Comparison of ENCODE assay signal across 1 cellular context in genomic region chr3:31687020-31687802, GRCh38.
TF ChIP-seq lines count a peak whose summit lies in the region.

No MANE protein-coding gene starts in this region.

TF ChIP-seq in HepG2, 621 proteins besides CTCF, POLR2A, EP300 and RAD21 (continued from another document and continues in another):
- TF ChIP-seq HDAC6 (IDR thresholded peaks at IDR 0.05; ENCODE audit: low read depth, low read length): no peak
- TF ChIP-seq ZBTB25 (CRISPR knock-in tag; IDR thresholded peaks at IDR 0.05): no peak
- no peak for TF ChIP-seq ZNF180 (CRISPR knock-in tag; IDR thresholded peaks at IDR 0.05; ENCODE audit: borderline replicate concordance, low read depth)
- no peak for TF ChIP-seq ZNF652 (CRISPR knock-in tag; IDR thresholded peaks at IDR 0.05; ENCODE audit: borderline replicate concordance, low read depth)
- TF ChIP-seq ZNF503 (CRISPR knock-in tag; IDR thresholded peaks at IDR 0.05): no peak
- no peak for TF ChIP-seq CREBL2 (CRISPR knock-in tag; IDR thresholded peaks at IDR 0.05; ENCODE audit: borderline replicate concordance)
- TF ChIP-seq ZNF282 (IDR thresholded peaks at IDR 0.05; ENCODE audit: partially characterized antibody): no peak
- TF ChIP-seq ZNF333 (CRISPR knock-in tag; IDR thresholded peaks at IDR 0.05; ENCODE audit: borderline replicate concordance): no peak
- TF ChIP-seq GATA4 (IDR thresholded peaks at IDR 0.05; ENCODE audit: borderline replicate concordance, low read depth): no peak
- no peak for TF ChIP-seq ZMYM3 (CRISPR knock-in tag; IDR thresholded peaks at IDR 0.05)
- 0 out of 2 replicates have a peak, but pooled peaks have one; percentile 18 for TF ChIP-seq NR2F6 (IDR thresholded peaks at IDR 0.05)
- no peak for TF ChIP-seq NR2F6 (CRISPR knock-in tag; IDR thresholded peaks at IDR 0.05)
- TF ChIP-seq JARID2 (CRISPR knock-in tag; IDR thresholded peaks at IDR 0.05; ENCODE audit: insufficient replicate concordance): no peak
- TF ChIP-seq TCF7 (IDR thresholded peaks at IDR 0.05; ENCODE audit: low read depth): peak; percentile 47
- no peak for TF ChIP-seq ZNF10 (CRISPR knock-in tag; IDR thresholded peaks at IDR 0.05; ENCODE audit: borderline replicate concordance, low read depth)
- 0 out of 2 replicates have a peak, but pooled peaks have one; percentile 23 for TF ChIP-seq ZBTB7B (CRISPR knock-in tag; IDR thresholded peaks at IDR 0.05)
- peak; percentile 89 for TF ChIP-seq CEBPG (CRISPR knock-in tag; IDR thresholded peaks at IDR 0.05)
- TF ChIP-seq NFYB (CRISPR knock-in tag; IDR thresholded peaks at IDR 0.05): no peak
- TF ChIP-seq HOXA3 (CRISPR knock-in tag; IDR thresholded peaks at IDR 0.05): no peak
- TF ChIP-seq ARID5B (CRISPR knock-in tag; IDR thresholded peaks at IDR 0.05): peak; percentile 58; the same call in 1 of the 2 replicates
- TF ChIP-seq ZNF75D (CRISPR knock-in tag; IDR thresholded peaks at IDR 0.05; ENCODE audit: borderline replicate concordance): no peak
- TF ChIP-seq ZNF746 (CRISPR knock-in tag; IDR thresholded peaks at IDR 0.05): no peak
- TF ChIP-seq HMG20A (CRISPR knock-in tag; IDR thresholded peaks at IDR 0.05; ENCODE audit: borderline replicate concordance): no peak
- TF ChIP-seq NR2F2 (IDR thresholded peaks at IDR 0.05; ENCODE audit: borderline replicate concordance, low read depth): no peak
- TF ChIP-seq ZNF468 (CRISPR knock-in tag; IDR thresholded peaks at IDR 0.05): no peak
- TF ChIP-seq ZNF564 (CRISPR knock-in tag; IDR thresholded peaks at IDR 0.05): no peak
- TF ChIP-seq TFE3 (CRISPR knock-in tag; IDR thresholded peaks at IDR 0.05): 0 out of 2 replicates have a peak, but pooled peaks have one; percentile 30
- no peak for TF ChIP-seq ZNF7 (CRISPR knock-in tag; IDR thresholded peaks at IDR 0.05)
- TF ChIP-seq TAF15 (IDR thresholded peaks at IDR 0.05; ENCODE audit: low read depth, low read length, poor library complexity, severe bottlenecking): no peak
- peak; percentile 29; the same call in 1 of the 2 replicates for TF ChIP-seq MAX (IDR thresholded peaks at IDR 0.05)
- no peak for TF ChIP-seq SOX13 (IDR thresholded peaks at IDR 0.05)
- peak in 1 of 2 experiments; percentile 44; a peak in 1 of 4 replicates for TF ChIP-seq SOX13 (CRISPR knock-in tag; conservative IDR thresholded peaks at IDR 0.05 in 1 of 2, IDR thresholded peaks at IDR 0.05 in 1 of 2)
- no peak for TF ChIP-seq ATAD3A (CRISPR knock-in tag; IDR thresholded peaks at IDR 0.05)
- no peak for TF ChIP-seq KLF11 (CRISPR knock-in tag; IDR thresholded peaks at IDR 0.05)
- 0 out of 2 replicates have a peak, but pooled peaks have one; percentile 30 for TF ChIP-seq ZNF644 (CRISPR knock-in tag; IDR thresholded peaks at IDR 0.05; ENCODE audit: low read depth)
- TF ChIP-seq JUNB (CRISPR knock-in tag; IDR thresholded peaks at IDR 0.05; ENCODE audit: borderline replicate concordance): no peak
- TF ChIP-seq REST (IDR thresholded peaks at IDR 0.05; ENCODE audit: borderline replicate concordance in 1 of 2, low read depth in 1 of 2, low read length in 2 of 2): no peak
- TF ChIP-seq HNRNPL (IDR thresholded peaks at IDR 0.05; ENCODE audit: low read depth, low read length): no peak
- TF ChIP-seq ZNF567 (CRISPR knock-in tag; IDR thresholded peaks at IDR 0.05; ENCODE audit: borderline replicate concordance): no peak
- TF ChIP-seq FOXA3 (CRISPR knock-in tag; IDR thresholded peaks at IDR 0.05): peak; percentile 8; the same call in 1 of the 2 replicates
- no peak for TF ChIP-seq TCF12 (IDR thresholded peaks at IDR 0.05)
- no peak for TF ChIP-seq TCF12 (CRISPR knock-in tag; IDR thresholded peaks at IDR 0.05)
- no peak for TF ChIP-seq PPARG (CRISPR knock-in tag; conservative IDR thresholded peaks at IDR 0.05)
- no peak for TF ChIP-seq STAT5B (CRISPR knock-in tag; IDR thresholded peaks at IDR 0.05)
- no peak for TF ChIP-seq MXD4 (CRISPR knock-in tag; IDR thresholded peaks at IDR 0.05)
- no peak for TF ChIP-seq TMF1 (CRISPR knock-in tag; IDR thresholded peaks at IDR 0.05; ENCODE audit: low read depth)
- peak; percentile 74 for TF ChIP-seq GATAD2A (CRISPR knock-in tag; IDR thresholded peaks at IDR 0.05)
- 0 out of 2 replicates have a peak, but pooled peaks have one; percentile 32 for TF ChIP-seq MLX (CRISPR knock-in tag; IDR thresholded peaks at IDR 0.05)
- TF ChIP-seq ZNF33A (CRISPR knock-in tag; IDR thresholded peaks at IDR 0.05; ENCODE audit: borderline replicate concordance): no peak
- TF ChIP-seq NFE2L2 (IDR thresholded peaks at IDR 0.05; ENCODE audit: low read length): no peak
- no peak for TF ChIP-seq TEF (CRISPR knock-in tag; IDR thresholded peaks at IDR 0.05)
- peak; percentile 96 for TF ChIP-seq CEBPB (IDR thresholded peaks at IDR 0.05; ENCODE audit: borderline replicate concordance, low read depth, low read length)
- TF ChIP-seq ELF3 (CRISPR knock-in tag; IDR thresholded peaks at IDR 0.05): no peak
- TF ChIP-seq SKI (IDR thresholded peaks at IDR 0.05; ENCODE audit: partially characterized antibody): no peak
- no peak for TF ChIP-seq FOXA1 (IDR thresholded peaks at IDR 0.05)
- 0 out of 2 replicates have a peak, but pooled peaks have one; percentile 6 for TF ChIP-seq FOXA1 (CRISPR knock-in tag; IDR thresholded peaks at IDR 0.05)
- no peak for TF ChIP-seq ZNF550 (CRISPR knock-in tag; IDR thresholded peaks at IDR 0.05; ENCODE audit: borderline replicate concordance)
- no peak for TF ChIP-seq ZNF616 (CRISPR knock-in tag; IDR thresholded peaks at IDR 0.05; ENCODE audit: low read depth)
